In the genomic region with DNA sequence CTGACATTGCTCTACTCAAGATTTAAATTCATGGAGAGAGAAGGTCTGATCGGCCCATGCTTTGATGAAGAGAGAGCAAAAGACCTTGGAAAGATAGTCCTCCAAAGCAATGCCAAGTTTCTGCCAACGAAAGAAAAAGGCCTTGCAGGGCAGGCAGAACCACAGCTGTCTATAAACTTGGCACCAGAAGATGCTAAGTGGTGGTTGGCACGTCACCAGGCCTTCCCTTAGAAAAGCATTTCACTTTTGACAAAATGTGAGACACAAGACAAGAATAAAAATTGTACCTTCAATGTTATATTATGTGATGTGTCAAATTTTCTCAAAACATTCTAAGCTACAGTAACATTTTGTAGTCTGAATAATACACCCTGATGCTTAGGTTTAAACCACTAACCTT, we compare ENCODE assay signal across 8 cellular contexts.
"Had no signal": no experiment of that assay in that cellular context is flagged by ENCODE, and none has a peak within 500 bp of the region (broad histone marks: within the 10 kb centered on the region; RNA-seq: fewer than 3 reads in every experiment).

No MANE protein-coding gene starts in this region.

- ATAC-seq: GM12878 had no signal

- FAIRE-seq: G401.6, GM12878, GM12891, GM12892, GM18507, GM19239 had no signal

- H3K4me3 ChIP-seq: GM12878 had no signal

- DNase-seq: GDM1, GF-D8 had no signal
